In genomic region chr7:101590663-101591435, GRCh38 we compare ENCODE assay signal across 17 cellular contexts. TPM values are rescaled to one million over a fixed set of nuclear protein-coding genes. Genes with fewer than 3 reads are reported as not detected.
A peak's percentile ranks its signal among the peaks of the same experiment; 100 is the strongest.
DNase-seq lines count a peak whose midpoint lies in the region; ATAC-seq and TF ChIP-seq lines count a peak whose summit lies in the region.
"Had no signal": no experiment of that assay in that cellular context is flagged by ENCODE, and none has a peak within 500 bp of the region (broad histone marks: within the 10 kb centered on the region; RNA-seq: fewer than 3 reads in every experiment).

No MANE protein-coding gene starts in this region.

- DNase-seq in GM10266 (ENCODE audit: extremely low spot score) (peak; percentile 3), Peyer's patch (peak in 2 of 3 donors; percentile 6 to 27), mesenteric fat pad (ENCODE audit: low spot score) (peak; percentile 74), upper lobe of right lung (peak; percentile 55), progenitor cell of endocrine pancreas (ENCODE audit: low spot score, unreplicated experiment) (no peak), dermis blood vessel endothelial cell (no peak)
- DNase-seq in activated effector memory CD4-positive, alpha-beta T cell treated with anti-CD3 and anti-CD28 coated beads, Interleukin-2, amount 50 U/mL, for 16 hours = no peak
- DNase-seq: MV-4-11; NCI-H146; NCI-H2227 treated with DMSO at 0.1 percent for 48 hours; NCI-H524 treated with DMSO at 0.1 percent for 48 hours; NK-92 treated with Interleukin-12 subunit alpha and Interleukin-12 subunit beta, amount 100 ng/mL, for 24 hours; OCI-M1 had no signal

- no peaks in the 10 kb centered on the region for H3K4me1 Mint-ChIP-seq in progenitor cell of endocrine pancreas (ENCODE audit: low read depth)

- H3K4me3 Mint-ChIP-seq in progenitor cell of endocrine pancreas (ENCODE audit: low read depth) = no peak overlapping the region
- H3K4me3 Mint-ChIP-seq: IgD-negative memory B cell had no signal

- peaks cover 14% of the 10 kb centered on the region for H3K27me3 Mint-ChIP-seq in progenitor cell of endocrine pancreas

- TF ChIP-seq CTCF in GM10266 (IDR thresholded peaks at IDR 0.05; ENCODE audit: control insufficient read depth, insufficient read depth, low read depth, missing control alignments) (no peak), Peyer's patch (IDR thresholded peaks at IDR 0.05) (no peak), upper lobe of right lung (IDR thresholded peaks at IDR 0.05) (no peak), progenitor cell of endocrine pancreas (IDR thresholded peaks at IDR 0.05; ENCODE audit: unreplicated experiment) (no peak)

- H3K27ac ChIP-seq in Peyer's patch (no peak overlapping the region), upper lobe of right lung (no peak overlapping the region)
- H3K27ac ChIP-seq: BLaER1 had no signal

- no peaks in the 10 kb centered on the region for H3K9me3 Mint-ChIP-seq in progenitor cell of endocrine pancreas (ENCODE audit: low read depth)

- peaks cover 0 to 8% (median 0%) of the 10 kb centered on the region in 4 donors for H3K4me1 ChIP-seq in Peyer's patch
- no peaks in the 10 kb centered on the region for H3K4me1 ChIP-seq in upper lobe of right lung

- no peaks in the 10 kb centered on the region for H3K36me3 ChIP-seq in Peyer's patch
- H3K36me3 ChIP-seq in upper lobe of right lung = no peaks in the 10 kb centered on the region
- H3K36me3 ChIP-seq: BLaER1 had no signal

- no peaks in the 10 kb centered on the region for H3K36me3 Mint-ChIP-seq in progenitor cell of endocrine pancreas (ENCODE audit: insufficient read depth)
- H3K36me3 Mint-ChIP-seq: IgD-negative memory B cell had no signal

- TF ChIP-seq POLR2A in Peyer's patch (IDR thresholded peaks at IDR 0.05) = no peak

- intact Hi-C loops in upper lobe of right lung (cut with DNase I) = no loop called here

- H3K27ac Mint-ChIP-seq in progenitor cell of endocrine pancreas = no peak overlapping the region
- H3K27ac Mint-ChIP-seq: IgD-negative memory B cell had no signal

- H3K27me3 ChIP-seq in Peyer's patch = no peaks in the 10 kb centered on the region
- H3K27me3 ChIP-seq in upper lobe of right lung = no peaks in the 10 kb centered on the region
- H3K27me3 ChIP-seq: BLaER1 had no signal

- H3K9me3 ChIP-seq in Peyer's patch = no peaks in the 10 kb centered on the region
- H3K9me3 ChIP-seq in upper lobe of right lung = no peaks in the 10 kb centered on the region
- H3K9me3 ChIP-seq: BLaER1 had no signal

- ATAC-seq in upper lobe of right lung = no peak
- ATAC-seq: HCT116 had no signal

- H3K4me3 ChIP-seq in Peyer's patch = no peak overlapping the region
- no peak overlapping the region for H3K4me3 ChIP-seq in upper lobe of right lung
- H3K4me3 ChIP-seq: BLaER1 had no signal

RNA-seq across cellular contexts. Expression of gene MYL10, which starts 38.2 kb away (rescaled TPM):
- total RNA-seq in Peyer's patch = not detected
- total RNA-seq in mesenteric fat pad = not detected
- total RNA-seq in upper lobe of right lung = not detected
- not detected in 2 replicates for total RNA-seq in progenitor cell of endocrine pancreas
- not detected in 2 replicates for total RNA-seq in dermis blood vessel endothelial cell
- total RNA-seq: HT-29 had no signal

Comparison
In these comparisons a context has a peak if more than half of its experiments do, and no peak if none do; other contexts are left out.
1. DNase-seq: peak in GM10266 (single experiment), Peyer's patch (2 of 3), mesenteric fat pad (single experiment) and upper lobe of right lung (single experiment); none in activated effector memory CD4-positive, alpha-beta T cell treated with anti-CD3 and anti-CD28 coated beads, Interleukin-2, amount 50 U/mL, for 16 hours (single experiment), progenitor cell of endocrine pancreas (single experiment) and dermis blood vessel endothelial cell (single experiment).